Comparison of ENCODE assay signal across 13 cellular contexts in genomic region chr3:11552289-11553264, GRCh38.
A peak's percentile ranks its signal among the peaks of the same experiment; 100 is the strongest.
DNase-seq lines count a peak whose midpoint lies in the region; ATAC-seq and TF ChIP-seq lines count a peak whose summit lies in the region.
"Had no signal": no experiment of that assay in that cellular context is flagged by ENCODE, and none has a peak within 500 bp of the region (broad histone marks: within the 10 kb centered on the region; RNA-seq: fewer than 3 reads in every experiment).

No MANE protein-coding gene starts in this region.

- TF ChIP-seq POLR2A in tibial nerve (IDR thresholded peaks at IDR 0.05): no peak

- H3K4me1 ChIP-seq in right atrium auricular region (peaks cover 0 to 44% of the 10 kb centered on the region in 2 donors), neuronal stem cell (ENCODE audit: control insufficient read depth in 2 of 2, insufficient read depth in 1 of 2, low read depth in 1 of 2, low read length in 2 of 2) (peaks cover 4 to 21% of the 10 kb centered on the region in 2 donors), tibial nerve (peaks cover 0 to 54% (median 46%) of the 10 kb centered on the region in 4 donors)

- H3K4me3 Mint-ChIP-seq in chondrocyte (ENCODE audit: unreplicated experiment): no peak overlapping the region
- H3K4me3 Mint-ChIP-seq: naive thymus-derived CD8-positive, alpha-beta T cell had no signal

- DNase-seq in Right ventricle myocardium superior: peak; percentile 42
- DNase-seq in right atrium auricular region (ENCODE audit: low spot score): no peak
- peak; percentile 65 for DNase-seq in chondrocyte (ENCODE audit: low spot score)
- DNase-seq in neuronal stem cell (ENCODE audit: low spot score): no peak
- peak in 1 of 2 donors; percentile 8 for DNase-seq in tibial nerve (ENCODE audit: low spot score in 2 of 2)
- DNase-seq in NCI-H510A (lab: John Stamatoyannopoulos, UW): no peak
- no peak for DNase-seq in NCI-H2171 treated with DMSO at 0.1 percent for 48 hours (lab: John Stamatoyannopoulos, UW)
- DNase-seq: activated gamma-delta T cell treated with Interleukin-2 at 50 U/mL for 16 hours; foreskin keratinocyte; naive thymus-derived CD8-positive, alpha-beta T cell; right lobe of liver had no signal

- H3K9me3 ChIP-seq in right atrium auricular region (no peaks in the 10 kb centered on the region), neuronal stem cell (replicated peaks in 1 of 2; ENCODE audit: control insufficient read depth in 2 of 2, insufficient read depth in 1 of 2, low read depth in 1 of 2, low read length in 2 of 2) (peaks cover 0 to 8% of the 10 kb centered on the region in 2 donors), tibial nerve (no peaks in the 10 kb centered on the region)
- H3K9me3 ChIP-seq: breast epithelium, right lobe of liver had no signal

- no peak overlapping the region for H3K9ac ChIP-seq in neuronal stem cell (ENCODE audit: low read depth, low read length, poor library complexity)

- no peaks in the 10 kb centered on the region for H3K9me3 Mint-ChIP-seq in chondrocyte (ENCODE audit: low read depth)

- H3K27ac ChIP-seq in right atrium auricular region (peak overlapping the region in 1 of 2 donors; percentile 63), neuronal stem cell (replicated peaks; ENCODE audit: low read length) (no peak overlapping the region), tibial nerve (peak overlapping the region in 3 of 4 donors; percentile 44 to 97 (median 83))
- H3K27ac ChIP-seq: foreskin keratinocyte, right lobe of liver had no signal

- peaks cover 10% of the 10 kb centered on the region for H3K36me3 ChIP-seq in right atrium auricular region
- peaks cover 13 to 58% of the 10 kb centered on the region in 2 donors for H3K36me3 ChIP-seq in neuronal stem cell (replicated peaks in 1 of 2; ENCODE audit: control insufficient read depth in 2 of 2, insufficient read depth in 2 of 2, low read length in 2 of 2)
- peaks cover 0 to 24% (median 0%) of the 10 kb centered on the region in 3 donors for H3K36me3 ChIP-seq in tibial nerve
- H3K36me3 ChIP-seq: breast epithelium had no signal

- no peak for TF ChIP-seq CTCF in right atrium auricular region (IDR thresholded peaks at IDR 0.05)
- no peak for TF ChIP-seq CTCF in chondrocyte (IDR thresholded peaks at IDR 0.05)
- TF ChIP-seq CTCF in tibial nerve (IDR thresholded peaks at IDR 0.05): no peak

- no peak overlapping the region for H2AFZ ChIP-seq in neuronal stem cell (ENCODE audit: low read length)

- no CpG with 5 or more reads among the region's 16 CpGs for WGBS in neuronal stem cell (ENCODE audit: extremely low coverage in 2 of 2, insufficient read length in 2 of 2, insufficient replicate concordance in 1 of 2), 2 donors
- 75 to 81% methylated on average over 16 of the region's 16 CpGs for WGBS in tibial nerve, 2 donors

- no peaks in the 10 kb centered on the region for H3K27me3 Mint-ChIP-seq in chondrocyte (ENCODE audit: low read depth)
- H3K27me3 Mint-ChIP-seq: naive thymus-derived CD8-positive, alpha-beta T cell had no signal

- H3K23ac ChIP-seq in neuronal stem cell (ENCODE audit: low read depth, low read length, poor library complexity): no peak overlapping the region

- no peak overlapping the region for H3K4me2 ChIP-seq in neuronal stem cell (ENCODE audit: insufficient read depth, low read length, poor library complexity, severe bottlenecking)

- peaks cover 79% of the 10 kb centered on the region for H3K4me1 Mint-ChIP-seq in chondrocyte (ENCODE audit: low read depth)

- H2BK120ac ChIP-seq in neuronal stem cell (ENCODE audit: low read depth, low read length): no peak overlapping the region

- no peak overlapping the region for H2BK15ac ChIP-seq in neuronal stem cell (ENCODE audit: low read length)

- no peaks in the 10 kb centered on the region for H3K79me1 ChIP-seq in neuronal stem cell (ENCODE audit: low read depth, low read length)

- no peak overlapping the region for H4K8ac ChIP-seq in neuronal stem cell (ENCODE audit: low read depth, low read length)

- H3K4ac ChIP-seq in neuronal stem cell (ENCODE audit: low read length): no peak overlapping the region

- ATAC-seq in Right ventricle myocardium superior (ENCODE audit: poor library complexity) (no peak), GM18858 (IDR thresholded peaks at IDR 0.05; ENCODE audit: unreplicated experiment) (no peak)
- ATAC-seq: foreskin keratinocyte; naive thymus-derived CD8-positive, alpha-beta T cell had no signal

- H3K14ac ChIP-seq in neuronal stem cell (ENCODE audit: low read length): peak overlapping the region; percentile 27

- H3K4me3 ChIP-seq in right atrium auricular region: no peak overlapping the region
- no peak overlapping the region for H3K4me3 ChIP-seq in neuronal stem cell (ENCODE audit: low read length in 2 of 2)
- no peak overlapping the region for H3K4me3 ChIP-seq in tibial nerve
- H3K4me3 ChIP-seq: breast epithelium, right lobe of liver had no signal

- H3K27me3 ChIP-seq in right atrium auricular region: no peaks in the 10 kb centered on the region
- H3K27me3 ChIP-seq in neuronal stem cell (ENCODE audit: control insufficient read depth in 3 of 3, insufficient read depth in 3 of 3, low read depth in 1 of 3, low read length in 3 of 3): no peaks in the 10 kb centered on the region
- H3K27me3 ChIP-seq in tibial nerve: no peaks in the 10 kb centered on the region
- H3K27me3 ChIP-seq: breast epithelium, foreskin keratinocyte, right lobe of liver had no signal

- H3K36me3 Mint-ChIP-seq in chondrocyte (ENCODE audit: low read depth): peaks cover 21% of the 10 kb centered on the region

- H2AK5ac ChIP-seq in neuronal stem cell (ENCODE audit: low read depth, low read length): no peak overlapping the region

- H3K27ac Mint-ChIP-seq in chondrocyte (ENCODE audit: unreplicated experiment): peak overlapping the region; percentile 73

- H4K91ac ChIP-seq in neuronal stem cell (ENCODE audit: low read depth, low read length, poor library complexity): no peak overlapping the region

- H3K18ac ChIP-seq in neuronal stem cell (ENCODE audit: low read length): no peak overlapping the region

- TF ChIP-seq EP300 in tibial nerve (IDR thresholded peaks at IDR 0.05): no peak

- H2BK5ac ChIP-seq in neuronal stem cell (ENCODE audit: low read length): peak overlapping the region; percentile 69

- intact Hi-C loops in Right ventricle myocardium superior (cut with DNase I): no loop called here

- no peak overlapping the region for H2BK12ac ChIP-seq in neuronal stem cell (ENCODE audit: low read length)

Comparison
In these comparisons a context has a peak if more than half of its experiments do, and no peak if none do; other contexts are left out.
1. DNase-seq: peak in Right ventricle myocardium superior (single experiment) and chondrocyte (single experiment); none in right atrium auricular region (single experiment), neuronal stem cell (single experiment), NCI-H510A (single experiment) and NCI-H2171 treated with DMSO at 0.1 percent for 48 hours (single experiment).